ENCODE assay signal across 12 cellular contexts in genomic region chr10:100516847-100517246, GRCh38. TPM values are rescaled to one million over a fixed set of nuclear protein-coding genes. Genes with fewer than 3 reads are reported as not detected.
DNase-seq lines count a peak whose midpoint lies in the region; TF ChIP-seq lines count a peak whose summit lies in the region.
"Had no signal": no experiment of that assay in that cellular context is flagged by ENCODE, and none has a peak within 500 bp of the region (broad histone marks: within the 10 kb centered on the region; RNA-seq: fewer than 3 reads in every experiment).

No MANE protein-coding gene starts in this region.

- DNase-seq in DMS53 (lab: John Stamatoyannopoulos, UW) (peak; percentile 51), DMS53 treated with DMSO at 0.1 percent for 48 hours (lab: John Stamatoyannopoulos, UW; ENCODE audit: unreplicated experiment) (no peak), cardiac fibroblast (ENCODE audit: low read depth in 2 of 2) (no peak), neural progenitor cell (ENCODE audit: low spot score) (no peak), endothelial cell (ENCODE audit: low spot score) (no peak), NK-92 (lab: John Stamatoyannopoulos, UW; ENCODE audit: unreplicated experiment) (no peak)
- no peak for DNase-seq in effector memory CD4-positive, alpha-beta T cell
- DNase-seq: activated CD4-positive, alpha-beta T cell treated with anti-CD3 and anti-CD28 coated beads, Interleukin-2, amount 50 U/mL, for 4 hours; NCI-H2029; stimulated activated CD4-positive, alpha-beta T cell treated with anti-CD3 and anti-CD28 coated beads, Interleukin-4, amount 100 ng/mL, for 1 hour had no signal

- H3K27ac ChIP-seq in neural progenitor cell, result no peak overlapping the region
- H3K27ac ChIP-seq in effector memory CD4-positive, alpha-beta T cell (ENCODE audit: insufficient read depth, low read length, poor library complexity, severe bottlenecking), result no peak overlapping the region
- H3K27ac ChIP-seq: neutrophil had no signal

- H3F3A ChIP-seq in Loucy (ENCODE audit: low read depth) (no peaks in the 10 kb centered on the region), neural progenitor cell (ENCODE audit: low read depth) (peaks cover 17% of the 10 kb centered on the region)

- H3K27me3 ChIP-seq in Loucy (ENCODE audit: insufficient read depth, low read length, poor library complexity, severe bottlenecking) (no peaks in the 10 kb centered on the region), neural progenitor cell (peaks cover 41% of the 10 kb centered on the region)
- H3K27me3 ChIP-seq in effector memory CD4-positive, alpha-beta T cell (replicated peaks; ENCODE audit: control insufficient read depth, insufficient read depth, low read length, poor library complexity, severe bottlenecking), result no peaks in the 10 kb centered on the region

- H3K4me1 ChIP-seq in Loucy (ENCODE audit: insufficient read depth, low read length, poor library complexity, severe bottlenecking) (peaks cover 40% of the 10 kb centered on the region), neural progenitor cell (peaks cover 11% of the 10 kb centered on the region)
- peaks cover 2% of the 10 kb centered on the region for H3K4me1 ChIP-seq in effector memory CD4-positive, alpha-beta T cell (ENCODE audit: control insufficient read depth, insufficient read depth, low read length, poor library complexity, severe bottlenecking)

- H3K79me2 ChIP-seq in Loucy (ENCODE audit: insufficient read depth, low read length) (0 out of 2 replicates have a peak, but pooled peaks cover 3% of the 10 kb centered on the region), neural progenitor cell (ENCODE audit: low read depth) (no peaks in the 10 kb centered on the region)

- peak overlapping the region; percentile 23 for H3K9ac ChIP-seq in Loucy (ENCODE audit: low read depth, low read length, poor library complexity, severe bottlenecking)
- H3K9ac ChIP-seq in neural progenitor cell, result no peak overlapping the region

- no peaks in the 10 kb centered on the region for H3K9me2 ChIP-seq in Loucy (replicated peaks; ENCODE audit: low read depth, low read length)

- peaks cover 8% of the 10 kb centered on the region for H3K36me3 Mint-ChIP-seq in neural progenitor cell
- no peaks in the 10 kb centered on the region for H3K36me3 Mint-ChIP-seq in endothelial cell (ENCODE audit: low read depth, unreplicated experiment)

- no peaks in the 10 kb centered on the region for H3K9me3 ChIP-seq in Loucy (ENCODE audit: insufficient read depth, low read depth, low read length)
- no peaks in the 10 kb centered on the region for H3K9me3 ChIP-seq in neural progenitor cell (ENCODE audit: low read depth)
- H3K9me3 ChIP-seq in effector memory CD4-positive, alpha-beta T cell (ENCODE audit: control insufficient read depth, low read length), result no peaks in the 10 kb centered on the region
- H3K9me3 ChIP-seq: neutrophil had no signal

- H3K4me3 Mint-ChIP-seq in neural progenitor cell (no peak overlapping the region), endothelial cell (ENCODE audit: unreplicated experiment) (no peak overlapping the region)

- no peaks in the 10 kb centered on the region for H3K27me3 Mint-ChIP-seq in neural progenitor cell (ENCODE audit: insufficient read depth, low read depth)
- peaks cover 4% of the 10 kb centered on the region for H3K27me3 Mint-ChIP-seq in endothelial cell (ENCODE audit: unreplicated experiment)

- H3K4me3 ChIP-seq in Loucy (ENCODE audit: low read length, poor library complexity, severe bottlenecking) (peak overlapping the region; percentile 24), cardiac fibroblast (replicated peaks in 1 of 2; ENCODE audit: low read depth in 2 of 2, low read length in 2 of 2) (no peak overlapping the region), neural progenitor cell (no peak overlapping the region)
- no peak overlapping the region for H3K4me3 ChIP-seq in effector memory CD4-positive, alpha-beta T cell (ENCODE audit: insufficient read depth, low read depth, low read length, poor library complexity, severe bottlenecking)

- H3K9me3 Mint-ChIP-seq in neural progenitor cell (no peaks in the 10 kb centered on the region), endothelial cell (ENCODE audit: unreplicated experiment) (no peaks in the 10 kb centered on the region)

- H3K36me3 ChIP-seq in Loucy (ENCODE audit: insufficient read depth, low read length) (no peaks in the 10 kb centered on the region), neural progenitor cell (no peaks in the 10 kb centered on the region)
- H3K36me3 ChIP-seq in effector memory CD4-positive, alpha-beta T cell (ENCODE audit: control insufficient read depth, insufficient read depth, low read length), result peaks cover 9% of the 10 kb centered on the region

- H3K4me1 Mint-ChIP-seq in neural progenitor cell (peaks cover 15% of the 10 kb centered on the region), endothelial cell (ENCODE audit: unreplicated experiment) (peaks cover 8% of the 10 kb centered on the region)

- H4K20me1 ChIP-seq in Loucy (ENCODE audit: insufficient read depth, low read length, poor library complexity, severe bottlenecking) (no peaks in the 10 kb centered on the region), neural progenitor cell (ENCODE audit: low read depth) (peaks cover 22% of the 10 kb centered on the region)

- H3K4me2 ChIP-seq in Loucy (ENCODE audit: low read depth, low read length, poor library complexity, severe bottlenecking) (peak overlapping the region; percentile 36), neural progenitor cell (no peak overlapping the region)

- TF ChIP-seq CTCF in Loucy (conservative IDR thresholded peaks at IDR 0.05; ENCODE audit: low read length) (peak; percentile 65), cardiac fibroblast (IDR thresholded peaks at IDR 0.05; ENCODE audit: low read depth, low read length) (peak; percentile 25), neural progenitor cell (IDR thresholded peaks at IDR 0.05) (peak; percentile 30), endothelial cell (IDR thresholded peaks at IDR 0.05; ENCODE audit: unreplicated experiment) (no peak)

- H2AFZ ChIP-seq in Loucy (ENCODE audit: low read length) (no peak overlapping the region), neural progenitor cell (replicated peaks) (no peak overlapping the region)

- H3K27ac Mint-ChIP-seq in neural progenitor cell, result no peak overlapping the region
- no peak overlapping the region for H3K27ac Mint-ChIP-seq in endothelial cell (ENCODE audit: unreplicated experiment)

RNA-seq across cellular contexts. Expression of gene SEC31B, which starts 2.8 kb away (rescaled TPM):
- total RNA-seq in neural progenitor cell (ENCODE audit: low replicate concordance) (8.8 and 11.6 TPM in 2 replicates), endothelial cell (ENCODE audit: unreplicated experiment) (13.2 TPM)

RNA-seq across cellular contexts. Expression of gene NDUFB8, which starts 12.8 kb away (rescaled TPM):
- total RNA-seq in neural progenitor cell (ENCODE audit: low replicate concordance), result 124 and 144 TPM in 2 replicates
- 171 TPM for total RNA-seq in endothelial cell (ENCODE audit: unreplicated experiment)

RNA-seq across cellular contexts. Expression of gene HIF1AN, which starts 18.9 kb away (rescaled TPM):
- total RNA-seq in neural progenitor cell (ENCODE audit: low replicate concordance) (24.2 and 26.4 TPM in 2 replicates), endothelial cell (ENCODE audit: unreplicated experiment) (44.4 TPM)

RNA-seq across cellular contexts. Expression of gene WNT8B, which starts 54.0 kb away (rescaled TPM):
- total RNA-seq in neural progenitor cell (ENCODE audit: low replicate concordance) (5.8 and 9.0 TPM in 2 replicates), endothelial cell (ENCODE audit: unreplicated experiment) (not detected)
